Comparison of ENCODE assay signal across 1 cellular context in the genomic region with DNA sequence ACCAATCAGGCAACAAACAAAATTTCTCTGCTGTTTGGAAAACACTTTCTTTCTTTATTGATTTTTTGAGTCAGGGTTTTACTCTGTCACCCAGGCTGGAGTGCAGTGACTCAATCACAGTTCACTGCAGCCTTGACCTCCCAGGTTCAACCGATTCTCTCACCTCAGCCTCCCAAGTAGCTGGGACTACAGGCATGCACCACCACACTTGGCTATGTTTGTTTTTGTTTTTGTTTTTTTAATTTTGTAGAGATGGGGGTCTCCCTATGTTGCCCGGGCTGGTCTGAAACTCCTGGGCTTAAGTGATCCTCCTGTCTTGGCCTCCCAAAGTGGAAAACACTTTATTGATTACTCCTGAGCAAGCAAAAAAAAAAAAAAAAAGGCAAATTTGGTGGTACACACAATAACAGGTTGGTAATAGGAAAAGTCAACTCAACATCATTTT.
TF ChIP-seq lines count a peak whose summit lies in the region.

No MANE protein-coding gene starts in this region.

TF ChIP-seq in HepG2, 621 proteins besides CTCF, POLR2A, EP300 and RAD21 (continued from another document and continues in another):
- TF ChIP-seq, protein P1, sequence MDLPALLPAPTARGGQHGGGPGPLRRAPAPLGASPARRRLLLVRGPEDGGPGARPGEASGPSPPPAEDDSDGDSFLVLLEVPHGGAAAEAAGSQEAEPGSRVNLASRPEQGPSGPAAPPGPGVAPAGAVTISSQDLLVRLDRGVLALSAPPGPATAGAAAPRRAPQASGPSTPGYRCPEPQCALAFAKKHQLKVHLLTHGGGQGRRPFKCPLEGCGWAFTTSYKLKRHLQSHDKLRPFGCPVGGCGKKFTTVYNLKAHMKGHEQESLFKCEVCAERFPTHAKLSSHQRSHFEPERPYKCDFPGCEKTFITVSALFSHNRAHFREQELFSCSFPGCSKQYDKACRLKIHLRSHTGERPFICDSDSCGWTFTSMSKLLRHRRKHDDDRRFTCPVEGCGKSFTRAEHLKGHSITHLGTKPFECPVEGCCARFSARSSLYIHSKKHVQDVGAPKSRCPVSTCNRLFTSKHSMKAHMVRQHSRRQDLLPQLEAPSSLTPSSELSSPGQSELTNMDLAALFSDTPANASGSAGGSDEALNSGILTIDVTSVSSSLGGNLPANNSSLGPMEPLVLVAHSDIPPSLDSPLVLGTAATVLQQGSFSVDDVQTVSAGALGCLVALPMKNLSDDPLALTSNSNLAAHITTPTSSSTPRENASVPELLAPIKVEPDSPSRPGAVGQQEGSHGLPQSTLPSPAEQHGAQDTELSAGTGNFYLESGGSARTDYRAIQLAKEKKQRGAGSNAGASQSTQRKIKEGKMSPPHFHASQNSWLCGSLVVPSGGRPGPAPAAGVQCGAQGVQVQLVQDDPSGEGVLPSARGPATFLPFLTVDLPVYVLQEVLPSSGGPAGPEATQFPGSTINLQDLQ (CRISPR knock-in tag; IDR thresholded peaks at IDR 0.05) = no peak
- TF ChIP-seq SP4 (CRISPR knock-in tag; IDR thresholded peaks at IDR 0.05) (no peak), TAF15 (IDR thresholded peaks at IDR 0.05; ENCODE audit: low read depth, low read length, poor library complexity, severe bottlenecking) (no peak), CBX1 (IDR thresholded peaks at IDR 0.05; ENCODE audit: low read depth) (peak; percentile 44), ZNF292 (CRISPR knock-in tag; IDR thresholded peaks at IDR 0.05; ENCODE audit: borderline replicate concordance, low read depth) (peak; percentile 60; the same call in 1 of the 2 replicates), KAT2B (IDR thresholded peaks at IDR 0.05; ENCODE audit: borderline replicate concordance, low read depth, low read length) (no peak), ZNF782 (CRISPR knock-in tag; IDR thresholded peaks at IDR 0.05; ENCODE audit: borderline replicate concordance) (no peak), ZNF850 (CRISPR knock-in tag; conservative IDR thresholded peaks at IDR 0.05) (no peak), RARA (CRISPR knock-in tag; IDR thresholded peaks at IDR 0.05) (peak; percentile 99), TGIF2 (CRISPR knock-in tag; IDR thresholded peaks at IDR 0.05) (no peak), ETV5 (CRISPR knock-in tag; IDR thresholded peaks at IDR 0.05; ENCODE audit: borderline replicate concordance) (peak; percentile 26; the same call in 1 of the 2 replicates), PCBP2 (optimal IDR thresholded peaks at IDR 0.05; ENCODE audit: low read depth, low read length, poor library complexity, severe bottlenecking) (no peak), SMYD3 (CRISPR knock-in tag; IDR thresholded peaks at IDR 0.05) (no peak), FOSL1 (CRISPR knock-in tag; IDR thresholded peaks at IDR 0.05; ENCODE audit: borderline replicate concordance) (peak; percentile 52; the same call in 1 of the 2 replicates), PAX8 (CRISPR knock-in tag; IDR thresholded peaks at IDR 0.05; ENCODE audit: borderline replicate concordance) (no peak), SIN3B (IDR thresholded peaks at IDR 0.05; ENCODE audit: low read length) (no peak), JUNB (CRISPR knock-in tag; IDR thresholded peaks at IDR 0.05; ENCODE audit: borderline replicate concordance) (no peak), TMF1 (CRISPR knock-in tag; IDR thresholded peaks at IDR 0.05; ENCODE audit: low read depth) (no peak), PTBP1 (IDR thresholded peaks at IDR 0.05; ENCODE audit: low read depth, low read length, poor library complexity, severe bottlenecking) (no peak), TEAD3 (CRISPR knock-in tag; optimal IDR thresholded peaks at IDR 0.05; ENCODE audit: borderline replicate concordance) (peak; percentile 53), TARDBP (CRISPR knock-in tag; IDR thresholded peaks at IDR 0.05) (peak; percentile 48; the same call in 1 of the 2 replicates), SAP130 (CRISPR knock-in tag; IDR thresholded peaks at IDR 0.05; ENCODE audit: low read depth) (peak; percentile 72), SOX13 (IDR thresholded peaks at IDR 0.05) (no peak), SOX13 (CRISPR knock-in tag; conservative IDR thresholded peaks at IDR 0.05 in 1 of 2, IDR thresholded peaks at IDR 0.05 in 1 of 2) (peak in 1 of 2 experiments; percentile 71; a peak in 2 of 4 replicates), SRF (IDR thresholded peaks at IDR 0.05; ENCODE audit: low read depth, low read length) (no peak), SP140L (CRISPR knock-in tag; IDR thresholded peaks at IDR 0.05; ENCODE audit: borderline replicate concordance) (no peak), ZNF460 (CRISPR knock-in tag; IDR thresholded peaks at IDR 0.05; ENCODE audit: borderline replicate concordance) (peak; percentile 100), ZNF7 (CRISPR knock-in tag; IDR thresholded peaks at IDR 0.05) (no peak), DMAP1 (CRISPR knock-in tag; IDR thresholded peaks at IDR 0.05) (no peak), ZNF143 (CRISPR knock-in tag; IDR thresholded peaks at IDR 0.05) (no peak)
- TF ChIP-seq, protein P2, sequence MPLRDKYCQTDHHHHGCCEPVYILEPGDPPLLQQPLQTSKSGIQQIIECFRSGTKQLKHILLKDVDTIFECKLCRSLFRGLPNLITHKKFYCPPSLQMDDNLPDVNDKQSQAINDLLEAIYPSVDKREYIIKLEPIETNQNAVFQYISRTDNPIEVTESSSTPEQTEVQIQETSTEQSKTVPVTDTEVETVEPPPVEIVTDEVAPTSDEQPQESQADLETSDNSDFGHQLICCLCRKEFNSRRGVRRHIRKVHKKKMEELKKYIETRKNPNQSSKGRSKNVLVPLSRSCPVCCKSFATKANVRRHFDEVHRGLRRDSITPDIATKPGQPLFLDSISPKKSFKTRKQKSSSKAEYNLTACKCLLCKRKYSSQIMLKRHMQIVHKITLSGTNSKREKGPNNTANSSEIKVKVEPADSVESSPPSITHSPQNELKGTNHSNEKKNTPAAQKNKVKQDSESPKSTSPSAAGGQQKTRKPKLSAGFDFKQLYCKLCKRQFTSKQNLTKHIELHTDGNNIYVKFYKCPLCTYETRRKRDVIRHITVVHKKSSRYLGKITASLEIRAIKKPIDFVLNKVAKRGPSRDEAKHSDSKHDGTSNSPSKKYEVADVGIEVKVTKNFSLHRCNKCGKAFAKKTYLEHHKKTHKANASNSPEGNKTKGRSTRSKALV (CRISPR knock-in tag; IDR thresholded peaks at IDR 0.05) = no peak
- TF ChIP-seq, protein P3, sequence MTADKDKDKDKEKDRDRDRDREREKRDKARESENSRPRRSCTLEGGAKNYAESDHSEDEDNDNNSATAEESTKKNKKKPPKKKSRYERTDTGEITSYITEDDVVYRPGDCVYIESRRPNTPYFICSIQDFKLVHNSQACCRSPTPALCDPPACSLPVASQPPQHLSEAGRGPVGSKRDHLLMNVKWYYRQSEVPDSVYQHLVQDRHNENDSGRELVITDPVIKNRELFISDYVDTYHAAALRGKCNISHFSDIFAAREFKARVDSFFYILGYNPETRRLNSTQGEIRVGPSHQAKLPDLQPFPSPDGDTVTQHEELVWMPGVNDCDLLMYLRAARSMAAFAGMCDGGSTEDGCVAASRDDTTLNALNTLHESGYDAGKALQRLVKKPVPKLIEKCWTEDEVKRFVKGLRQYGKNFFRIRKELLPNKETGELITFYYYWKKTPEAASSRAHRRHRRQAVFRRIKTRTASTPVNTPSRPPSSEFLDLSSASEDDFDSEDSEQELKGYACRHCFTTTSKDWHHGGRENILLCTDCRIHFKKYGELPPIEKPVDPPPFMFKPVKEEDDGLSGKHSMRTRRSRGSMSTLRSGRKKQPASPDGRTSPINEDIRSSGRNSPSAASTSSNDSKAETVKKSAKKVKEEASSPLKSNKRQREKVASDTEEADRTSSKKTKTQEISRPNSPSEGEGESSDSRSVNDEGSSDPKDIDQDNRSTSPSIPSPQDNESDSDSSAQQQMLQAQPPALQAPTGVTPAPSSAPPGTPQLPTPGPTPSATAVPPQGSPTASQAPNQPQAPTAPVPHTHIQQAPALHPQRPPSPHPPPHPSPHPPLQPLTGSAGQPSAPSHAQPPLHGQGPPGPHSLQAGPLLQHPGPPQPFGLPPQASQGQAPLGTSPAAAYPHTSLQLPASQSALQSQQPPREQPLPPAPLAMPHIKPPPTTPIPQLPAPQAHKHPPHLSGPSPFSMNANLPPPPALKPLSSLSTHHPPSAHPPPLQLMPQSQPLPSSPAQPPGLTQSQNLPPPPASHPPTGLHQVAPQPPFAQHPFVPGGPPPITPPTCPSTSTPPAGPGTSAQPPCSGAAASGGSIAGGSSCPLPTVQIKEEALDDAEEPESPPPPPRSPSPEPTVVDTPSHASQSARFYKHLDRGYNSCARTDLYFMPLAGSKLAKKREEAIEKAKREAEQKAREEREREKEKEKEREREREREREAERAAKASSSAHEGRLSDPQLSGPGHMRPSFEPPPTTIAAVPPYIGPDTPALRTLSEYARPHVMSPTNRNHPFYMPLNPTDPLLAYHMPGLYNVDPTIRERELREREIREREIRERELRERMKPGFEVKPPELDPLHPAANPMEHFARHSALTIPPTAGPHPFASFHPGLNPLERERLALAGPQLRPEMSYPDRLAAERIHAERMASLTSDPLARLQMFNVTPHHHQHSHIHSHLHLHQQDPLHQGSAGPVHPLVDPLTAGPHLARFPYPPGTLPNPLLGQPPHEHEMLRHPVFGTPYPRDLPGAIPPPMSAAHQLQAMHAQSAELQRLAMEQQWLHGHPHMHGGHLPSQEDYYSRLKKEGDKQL (CRISPR knock-in tag; IDR thresholded peaks at IDR 0.05; ENCODE audit: low read depth) = no peak; the same call in 1 of the 2 replicates
- TF ChIP-seq, protein P4, sequence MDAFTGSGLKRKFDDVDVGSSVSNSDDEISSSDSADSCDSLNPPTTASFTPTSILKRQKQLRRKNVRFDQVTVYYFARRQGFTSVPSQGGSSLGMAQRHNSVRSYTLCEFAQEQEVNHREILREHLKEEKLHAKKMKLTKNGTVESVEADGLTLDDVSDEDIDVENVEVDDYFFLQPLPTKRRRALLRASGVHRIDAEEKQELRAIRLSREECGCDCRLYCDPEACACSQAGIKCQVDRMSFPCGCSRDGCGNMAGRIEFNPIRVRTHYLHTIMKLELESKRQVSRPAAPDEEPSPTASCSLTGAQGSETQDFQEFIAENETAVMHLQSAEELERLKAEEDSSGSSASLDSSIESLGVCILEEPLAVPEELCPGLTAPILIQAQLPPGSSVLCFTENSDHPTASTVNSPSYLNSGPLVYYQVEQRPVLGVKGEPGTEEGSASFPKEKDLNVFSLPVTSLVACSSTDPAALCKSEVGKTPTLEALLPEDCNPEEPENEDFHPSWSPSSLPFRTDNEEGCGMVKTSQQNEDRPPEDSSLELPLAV (CRISPR knock-in tag; conservative IDR thresholded peaks at IDR 0.05; ENCODE audit: low read depth) = no peak
- TF ChIP-seq, protein P5, sequence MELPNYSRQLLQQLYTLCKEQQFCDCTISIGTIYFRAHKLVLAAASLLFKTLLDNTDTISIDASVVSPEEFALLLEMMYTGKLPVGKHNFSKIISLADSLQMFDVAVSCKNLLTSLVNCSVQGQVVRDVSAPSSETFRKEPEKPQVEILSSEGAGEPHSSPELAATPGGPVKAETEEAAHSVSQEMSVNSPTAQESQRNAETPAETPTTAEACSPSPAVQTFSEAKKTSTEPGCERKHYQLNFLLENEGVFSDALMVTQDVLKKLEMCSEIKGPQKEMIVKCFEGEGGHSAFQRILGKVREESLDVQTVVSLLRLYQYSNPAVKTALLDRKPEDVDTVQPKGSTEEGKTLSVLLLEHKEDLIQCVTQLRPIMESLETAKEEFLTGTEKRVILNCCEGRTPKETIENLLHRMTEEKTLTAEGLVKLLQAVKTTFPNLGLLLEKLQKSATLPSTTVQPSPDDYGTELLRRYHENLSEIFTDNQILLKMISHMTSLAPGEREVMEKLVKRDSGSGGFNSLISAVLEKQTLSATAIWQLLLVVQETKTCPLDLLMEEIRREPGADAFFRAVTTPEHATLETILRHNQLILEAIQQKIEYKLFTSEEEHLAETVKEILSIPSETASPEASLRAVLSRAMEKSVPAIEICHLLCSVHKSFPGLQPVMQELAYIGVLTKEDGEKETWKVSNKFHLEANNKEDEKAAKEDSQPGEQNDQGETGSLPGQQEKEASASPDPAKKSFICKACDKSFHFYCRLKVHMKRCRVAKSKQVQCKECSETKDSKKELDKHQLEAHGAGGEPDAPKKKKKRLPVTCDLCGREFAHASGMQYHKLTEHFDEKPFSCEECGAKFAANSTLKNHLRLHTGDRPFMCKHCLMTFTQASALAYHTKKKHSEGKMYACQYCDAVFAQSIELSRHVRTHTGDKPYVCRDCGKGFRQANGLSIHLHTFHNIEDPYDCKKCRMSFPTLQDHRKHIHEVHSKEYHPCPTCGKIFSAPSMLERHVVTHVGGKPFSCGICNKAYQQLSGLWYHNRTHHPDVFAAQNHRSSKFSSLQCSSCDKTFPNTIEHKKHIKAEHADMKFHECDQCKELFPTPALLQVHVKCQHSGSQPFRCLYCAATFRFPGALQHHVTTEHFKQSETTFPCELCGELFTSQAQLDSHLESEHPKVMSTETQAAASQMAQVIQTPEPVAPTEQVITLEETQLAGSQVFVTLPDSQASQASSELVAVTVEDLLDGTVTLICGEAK (IDR thresholded peaks at IDR 0.05) = no peak
- TF ChIP-seq, protein P5 (CRISPR knock-in tag; IDR thresholded peaks at IDR 0.05) = peak; percentile 67
- TF ChIP-seq, protein P6, sequence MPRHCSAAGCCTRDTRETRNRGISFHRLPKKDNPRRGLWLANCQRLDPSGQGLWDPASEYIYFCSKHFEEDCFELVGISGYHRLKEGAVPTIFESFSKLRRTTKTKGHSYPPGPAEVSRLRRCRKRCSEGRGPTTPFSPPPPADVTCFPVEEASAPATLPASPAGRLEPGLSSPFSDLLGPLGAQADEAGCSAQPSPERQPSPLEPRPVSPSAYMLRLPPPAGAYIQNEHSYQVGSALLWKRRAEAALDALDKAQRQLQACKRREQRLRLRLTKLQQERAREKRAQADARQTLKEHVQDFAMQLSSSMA (CRISPR knock-in tag; IDR thresholded peaks at IDR 0.05) = no peak
- TF ChIP-seq, protein P7, sequence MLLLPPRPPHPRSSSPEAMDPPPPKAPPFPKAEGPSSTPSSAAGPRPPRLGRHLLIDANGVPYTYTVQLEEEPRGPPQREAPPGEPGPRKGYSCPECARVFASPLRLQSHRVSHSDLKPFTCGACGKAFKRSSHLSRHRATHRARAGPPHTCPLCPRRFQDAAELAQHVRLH (CRISPR knock-in tag; IDR thresholded peaks at IDR 0.05; ENCODE audit: borderline replicate concordance, low read depth) = peak; percentile 92
